9 cellular contexts compared by ENCODE assay signal in the genomic region with DNA sequence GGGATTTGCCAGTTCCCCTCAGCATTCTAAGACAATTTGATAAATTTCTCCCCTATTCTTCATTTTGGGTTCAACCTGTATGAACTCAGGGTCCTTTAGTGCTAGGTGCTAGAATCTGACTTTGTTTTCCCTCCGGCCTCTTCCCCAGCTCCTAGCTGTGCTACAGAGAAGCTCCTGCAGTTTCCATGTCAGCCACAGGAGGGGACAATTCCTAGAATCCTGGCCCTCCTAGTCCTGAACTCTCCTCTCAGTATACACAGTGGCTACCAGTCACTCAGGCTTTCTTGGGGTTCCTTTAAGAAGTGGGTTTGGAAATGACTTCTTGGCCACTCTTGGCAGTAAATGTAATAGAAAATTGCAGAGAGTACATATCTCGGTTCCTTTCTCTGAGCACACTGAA. TPM values are rescaled to one million over a fixed set of nuclear protein-coding genes. Genes with fewer than 3 reads are reported as not detected.
DNase-seq lines count a peak whose midpoint lies in the region; ATAC-seq and TF ChIP-seq lines count a peak whose summit lies in the region.
"Had no signal": no experiment of that assay in that cellular context is flagged by ENCODE, and none has a peak within 500 bp of the region (broad histone marks: within the 10 kb centered on the region; RNA-seq: fewer than 3 reads in every experiment).

No MANE protein-coding gene starts in this region.

- peak; percentile 15 for DNase-seq in Daoy (ENCODE audit: low read depth)
- peak; percentile 29 for DNase-seq in NB4 (ENCODE audit: low read depth)
- DNase-seq in colonic mucosa: no peak
- DNase-seq in myocyte (ENCODE audit: low read depth): peak; percentile 52
- DNase-seq in effector memory CD4-positive, alpha-beta T cell: no peak
- DNase-seq in KG1 (lab: John Stamatoyannopoulos, UW): no peak

- H3K36me3 ChIP-seq in colonic mucosa: no peaks in the 10 kb centered on the region
- H3K36me3 ChIP-seq in effector memory CD4-positive, alpha-beta T cell (ENCODE audit: control insufficient read depth, insufficient read depth, low read length): no peaks in the 10 kb centered on the region

- no peak for TF ChIP-seq POLR2A in NB4 (IDR thresholded peaks at IDR 0.05; ENCODE audit: extremely low read depth, insufficient read length)

- H3K9ac ChIP-seq in colonic mucosa (ENCODE audit: low read depth in 2 of 2, low read length in 2 of 2): no peak overlapping the region

- H3K27ac ChIP-seq in colonic mucosa: no peak overlapping the region
- H3K27ac ChIP-seq in effector memory CD4-positive, alpha-beta T cell (ENCODE audit: insufficient read depth, low read length, poor library complexity, severe bottlenecking): no peak overlapping the region

- H3K4me3 ChIP-seq in NB4 (ENCODE audit: low read depth, low read length): no peak overlapping the region
- no peak overlapping the region for H3K4me3 ChIP-seq in colonic mucosa
- H3K4me3 ChIP-seq in effector memory CD4-positive, alpha-beta T cell (ENCODE audit: insufficient read depth, low read depth, low read length, poor library complexity, severe bottlenecking): no peak overlapping the region

- ATAC-seq in HG03025 (IDR thresholded peaks at IDR 0.05; ENCODE audit: low FRiP score, unreplicated experiment): no peak
- ATAC-seq in GM21786 (IDR thresholded peaks at IDR 0.05; ENCODE audit: unreplicated experiment): no peak

- TF ChIP-seq CTCF in NB4 (IDR thresholded peaks at IDR 0.05; ENCODE audit: low read depth, low read length) (peak; percentile 43), colonic mucosa (IDR thresholded peaks at IDR 0.05) (peak; percentile 18)

- H3K4me1 ChIP-seq in colonic mucosa: no peaks in the 10 kb centered on the region
- H3K4me1 ChIP-seq in effector memory CD4-positive, alpha-beta T cell (ENCODE audit: control insufficient read depth, insufficient read depth, low read length, poor library complexity, severe bottlenecking): no peaks in the 10 kb centered on the region

- intact Hi-C loops in colonic mucosa (cut with DNase I): no loop called here

- H3K9me3 ChIP-seq in colonic mucosa: no peaks in the 10 kb centered on the region
- H3K9me3 ChIP-seq in effector memory CD4-positive, alpha-beta T cell (ENCODE audit: control insufficient read depth, low read length): no peaks in the 10 kb centered on the region

- peaks cover under 1% of the 10 kb centered on the region for H3K27me3 ChIP-seq in colonic mucosa
- no peaks in the 10 kb centered on the region for H3K27me3 ChIP-seq in effector memory CD4-positive, alpha-beta T cell (replicated peaks; ENCODE audit: control insufficient read depth, insufficient read depth, low read length, poor library complexity, severe bottlenecking)

RNA-seq across cellular contexts. Expression of gene CHST10, which starts 4.9 kb away (rescaled TPM):
- 9.4 and 13.6 TPM in 2 replicates for total RNA-seq in Daoy (2014; rRNA removed; shearing (Covaris generic))
- 1 to 10 TPM in 1 of 2 donors, under 1 TPM in 1; 0.44 to 1.6 TPM for total RNA-seq in colonic mucosa
- total RNA-seq in myocyte: 8.4 and 8.7 TPM in 2 replicates
- 5.3 TPM for polyA plus RNA-seq in myocyte (2012)

RNA-seq across cellular contexts. Expression of gene NMS, which starts 48.0 kb away (rescaled TPM):
- total RNA-seq in Daoy (2014; rRNA removed; shearing (Covaris generic)): not detected in 2 replicates
- total RNA-seq in colonic mucosa (not detected), myocyte (not detected in 2 replicates)
- polyA plus RNA-seq in myocyte (2012): not detected
- total RNA-seq: temporal lobe had no signal

Comparison
In these comparisons a context has a peak if more than half of its experiments do, and no peak if none do; other contexts are left out.
1. DNase-seq: peak in Daoy (single experiment), NB4 (single experiment) and myocyte (single experiment); none in colonic mucosa (single experiment), effector memory CD4-positive, alpha-beta T cell (0 of 3) and KG1 (single experiment).